In genomic region chr5:147404706-147405105, GRCh38 we compare ENCODE assay signal across 9 cellular contexts.
A peak's percentile ranks its signal among the peaks of the same experiment; 100 is the strongest.
DNase-seq lines count a peak whose midpoint lies in the region; ATAC-seq, FAIRE-seq and TF ChIP-seq lines count a peak whose summit lies in the region.
"Had no signal": no experiment of that assay in that cellular context is flagged by ENCODE, and none has a peak within 500 bp of the region (broad histone marks: within the 10 kb centered on the region; RNA-seq: fewer than 3 reads in every experiment).

No MANE protein-coding gene starts in this region.

- H3K4me1 ChIP-seq in SJCRH30 (peaks cover 15% of the 10 kb centered on the region), osteoblast (ENCODE audit: insufficient read depth, low read length) (peaks cover 60% of the 10 kb centered on the region)

- no peaks in the 10 kb centered on the region for H3K4me1 Mint-ChIP-seq in T-helper 17 cell
- no peaks in the 10 kb centered on the region for H3K4me1 Mint-ChIP-seq in activated CD4-positive, alpha-beta T cell treated with anti-CD3 and anti-CD28 coated beads for 36 hours
- H3K4me1 Mint-ChIP-seq: activated naive CD4-positive, alpha-beta T cell treated with anti-CD3 and anti-CD28 coated beads, Interleukin-2, amount 50 U/mL, for 24 hours had no signal

- no peaks in the 10 kb centered on the region for H4K20me1 ChIP-seq in osteoblast (ENCODE audit: insufficient read depth, low read length)

- H3K79me2 ChIP-seq in osteoblast (ENCODE audit: insufficient read depth, low read length) = no peaks in the 10 kb centered on the region

- CTCF ChIA-PET in activated CD4-positive, alpha-beta T cell treated with anti-CD3 and anti-CD28 coated beads for 36 hours (lab: Charles Lee) = no interaction called here

- intact Hi-C loops in activated CD4-positive, alpha-beta T cell treated with anti-CD3 and anti-CD28 coated beads for 36 hours (cut with DNase I, micrococcal nuclease) = no loop called here

- peak overlapping the region; percentile 85 for H3K4me2 ChIP-seq in osteoblast (ENCODE audit: insufficient read depth, low read length)

- no peak for TF ChIP-seq POLR2A in GM12892 (IDR thresholded peaks at IDR 0.05; ENCODE audit: low read depth, low read length)

- peaks cover 8% of the 10 kb centered on the region for H3K36me3 ChIP-seq in SJCRH30
- peaks cover 37% of the 10 kb centered on the region for H3K36me3 ChIP-seq in osteoblast (ENCODE audit: insufficient read depth, low read length)

- peaks cover 2% of the 10 kb centered on the region for H3K36me3 Mint-ChIP-seq in T-helper 17 cell (ENCODE audit: low read depth)
- H3K36me3 Mint-ChIP-seq in activated CD4-positive, alpha-beta T cell treated with anti-CD3 and anti-CD28 coated beads for 36 hours (ENCODE audit: low read depth) = no peaks in the 10 kb centered on the region
- H3K36me3 Mint-ChIP-seq: activated naive CD4-positive, alpha-beta T cell treated with anti-CD3 and anti-CD28 coated beads, Interleukin-2, amount 50 U/mL, for 24 hours had no signal

- FAIRE-seq in GM12892 (lab: Jason Lieb, UNC) = no peak

- no peak for DNase-seq in SJCRH30
- DNase-seq in osteoblast (ENCODE audit: insufficient read length, low spot score, missing footprints) = no peak
- no peak for DNase-seq in T-helper 17 cell
- no peak for DNase-seq in activated CD4-positive, alpha-beta T cell treated with anti-CD3 and anti-CD28 coated beads for 36 hours
- DNase-seq in GM12892 (ENCODE audit: insufficient read length) = no peak
- DNase-seq in GM13976 (ENCODE audit: low spot score) = no peak

- peak overlapping the region; percentile 30 for H2AFZ ChIP-seq in osteoblast (ENCODE audit: low read length)

- H3K4me3 Mint-ChIP-seq in T-helper 17 cell = no peak overlapping the region
- no peak overlapping the region for H3K4me3 Mint-ChIP-seq in activated CD4-positive, alpha-beta T cell treated with anti-CD3 and anti-CD28 coated beads for 36 hours
- H3K4me3 Mint-ChIP-seq: activated naive CD4-positive, alpha-beta T cell treated with anti-CD3 and anti-CD28 coated beads, Interleukin-2, amount 50 U/mL, for 24 hours had no signal

- H3K27ac ChIP-seq in SJCRH30 (peak overlapping the region; percentile 9; the same call in 1 of the 2 replicates), osteoblast (ENCODE audit: low read depth, low read length) (peak overlapping the region; percentile 100)

- in situ Hi-C loops in GM13976 (cut with MboI; ENCODE audit: low sequenced_read_pairs, unreplicated experiment) = no loop called here

- TF ChIP-seq CTCF in osteoblast (IDR thresholded peaks at IDR 0.05; ENCODE audit: extremely low read depth, low read depth, low read length) = no peak
- TF ChIP-seq CTCF in GM13976 (IDR thresholded peaks at IDR 0.05; ENCODE audit: borderline replicate concordance, control extremely low read depth, extremely low read depth, insufficient read depth, missing control alignments) = no peak

- ATAC-seq in GM18867 (IDR thresholded peaks at IDR 0.05; ENCODE audit: unreplicated experiment) (peak; percentile 33), HG02759 (IDR thresholded peaks at IDR 0.05; ENCODE audit: unreplicated experiment) (peak; percentile 28), T-helper 17 cell (no peak)
- no peak for ATAC-seq in activated CD4-positive, alpha-beta T cell treated with anti-CD3 and anti-CD28 coated beads for 36 hours

- H3K4me3 ChIP-seq in SJCRH30 (no peak overlapping the region), osteoblast (ENCODE audit: insufficient read depth, low read length) (no peak overlapping the region)

- no peak overlapping the region for H3K27ac Mint-ChIP-seq in T-helper 17 cell
- no peak overlapping the region for H3K27ac Mint-ChIP-seq in activated CD4-positive, alpha-beta T cell treated with anti-CD3 and anti-CD28 coated beads for 36 hours
- H3K27ac Mint-ChIP-seq: activated naive CD4-positive, alpha-beta T cell treated with anti-CD3 and anti-CD28 coated beads, Interleukin-2, amount 50 U/mL, for 24 hours had no signal

- no peaks in the 10 kb centered on the region for H3K9me3 Mint-ChIP-seq in activated CD4-positive, alpha-beta T cell treated with anti-CD3 and anti-CD28 coated beads for 36 hours (ENCODE audit: low read depth)
- H3K9me3 Mint-ChIP-seq: activated naive CD4-positive, alpha-beta T cell treated with anti-CD3 and anti-CD28 coated beads, Interleukin-2, amount 50 U/mL, for 24 hours had no signal

- POLR2A ChIA-PET in activated CD4-positive, alpha-beta T cell treated with anti-CD3 and anti-CD28 coated beads for 36 hours (lab: Charles Lee) = no interaction called here

- 0 out of 2 replicates have a peak, but pooled peaks cover 3% of the 10 kb centered on the region for H3K9me3 ChIP-seq in SJCRH30 (replicated peaks)
- H3K9me3 ChIP-seq in osteoblast (ENCODE audit: low read depth, low read length) = no peaks in the 10 kb centered on the region
- no peaks in the 10 kb centered on the region for H3K9me3 ChIP-seq in T-helper 17 cell (ENCODE audit: control insufficient read depth, low read length, poor library complexity, severe bottlenecking)

- H3K27me3 ChIP-seq in SJCRH30 = no peaks in the 10 kb centered on the region
- H3K27me3 ChIP-seq in osteoblast (ENCODE audit: insufficient read depth, low read length) = no peaks in the 10 kb centered on the region

- H3K27me3 Mint-ChIP-seq in T-helper 17 cell = peaks cover 14% of the 10 kb centered on the region
- H3K27me3 Mint-ChIP-seq in activated CD4-positive, alpha-beta T cell treated with anti-CD3 and anti-CD28 coated beads for 36 hours = no peaks in the 10 kb centered on the region

Comparison
In these comparisons a context has a peak if more than half of its experiments do, and no peak if none do; other contexts are left out.
1. ATAC-seq: peak in GM18867 (single experiment) and HG02759 (single experiment); none in T-helper 17 cell (single experiment) and activated CD4-positive, alpha-beta T cell treated with anti-CD3 and anti-CD28 coated beads for 36 hours (single experiment).